In genomic region chr12:1204581-1205121, GRCh38 we compare ENCODE assay signal across 7 cellular contexts.
A peak's percentile ranks its signal among the peaks of the same experiment; 100 is the strongest.
DNase-seq lines count a peak whose midpoint lies in the region; ATAC-seq and TF ChIP-seq lines count a peak whose summit lies in the region.

No MANE protein-coding gene starts in this region.

- peak; percentile 72 for ATAC-seq in GM18519 (IDR thresholded peaks at IDR 0.05; ENCODE audit: low FRiP score, unreplicated experiment)
- peak; percentile 24; the same call in 1 of the 3 replicates for ATAC-seq in RWPE2 (ENCODE audit: low read depth)

- WGBS in thyroid gland, 2 donors = 33 to 39% methylated on average over 6 of the region's 6 CpGs

- H3K27me3 ChIP-seq in RWPE2 (ENCODE audit: insufficient read depth, poor library complexity, severe bottlenecking) (no peaks in the 10 kb centered on the region), thyroid gland (no peaks in the 10 kb centered on the region)

- DNase-seq in RWPE2 (ENCODE audit: low spot score) (no peak), glomerular visceral epithelial cell (ENCODE audit: extremely low spot score) (peak; percentile 5), thyroid gland (no peak), SIG-M5 treated with dmso at 0.1 percent for 504 hours (lab: John Stamatoyannopoulos, UW; ENCODE audit: unreplicated experiment) (no peak)
- no peak for DNase-seq in stimulated activated CD4-positive, alpha-beta T cell treated with anti-CD3 and anti-CD28 coated beads, Interleukin-4, amount 100 ng/mL, for 1 hour

- TF ChIP-seq POLR2A in thyroid gland (IDR thresholded peaks at IDR 0.05) = no peak

- TF ChIP-seq CTCF in HEK293 (tag by site-specific recombination; IDR thresholded peaks at IDR 0.05) (no peak), RWPE2 (IDR thresholded peaks at IDR 0.05; ENCODE audit: poor library complexity, severe bottlenecking) (no peak), thyroid gland (IDR thresholded peaks at IDR 0.05) (no peak)

- intact Hi-C loops in thyroid gland (cut with DNase I) = no loop called here

- H3K9me3 ChIP-seq in HEK293 (ENCODE audit: control insufficient read depth, insufficient read depth, low read depth, low read length) (no peaks in the 10 kb centered on the region), RWPE2 (ENCODE audit: severe bottlenecking) (no peaks in the 10 kb centered on the region), thyroid gland (no peaks in the 10 kb centered on the region)

- CTCF ChIA-PET in HEK293 (lab: Yijun Ruan, JAX) = interaction anchor here (0.7 to 1.5 kb wide), 3 partner anchors 87 to 140 kb away, joined by 4 to 7 read pairs (median 7); no protein-coding TSS in a partner anchor

- POLR2A ChIA-PET in HEK293 (lab: Yijun Ruan, JAX) = no interaction called here

- H3K36me3 ChIP-seq in HEK293 (ENCODE audit: control insufficient read depth in 2 of 2, insufficient read depth in 1 of 2, low read length in 2 of 2) (no peaks in the 10 kb centered on the region), RWPE2 (ENCODE audit: low read depth) (peaks cover 8% of the 10 kb centered on the region; the same call in 1 of the 2 replicates), thyroid gland (no peaks in the 10 kb centered on the region)

- H3K4me1 ChIP-seq in HEK293 (ENCODE audit: control insufficient read depth, insufficient read depth, low read length) (peaks cover 31% of the 10 kb centered on the region), RWPE2 (ENCODE audit: insufficient read depth, poor library complexity, severe bottlenecking) (peaks cover 36% of the 10 kb centered on the region), thyroid gland (peaks cover 9 to 27% of the 10 kb centered on the region in 2 donors)

- H3K4me3 ChIP-seq in HEK293 (ENCODE audit: low read depth, low read length) = peak overlapping the region; percentile 19
- H3K4me3 ChIP-seq in RWPE2 (ENCODE audit: severe bottlenecking) = peak overlapping the region; percentile 13
- H3K4me3 ChIP-seq in thyroid gland (replicated peaks in 1 of 3) = peak overlapping the region in 1 of 3 donors; percentile 24

- no peak overlapping the region for H3K27ac ChIP-seq in HEK293 (ENCODE audit: extremely low read depth, low read depth, low read length)
- peak overlapping the region; percentile 17 for H3K27ac ChIP-seq in RWPE2 (ENCODE audit: poor library complexity, severe bottlenecking)
- H3K27ac ChIP-seq in thyroid gland = peak overlapping the region; percentile 37 to 58 (median 54)

TF ChIP-seq in HEK293, 187 proteins besides CTCF, POLR2A, EP300 and RAD21 (continues in another document):
- TF ChIP-seq ZNF2 (tag by site-specific recombination; IDR thresholded peaks at IDR 0.05) (peak; percentile 54; the same call in 1 of the 2 replicates), GFI1B (tag by site-specific recombination; IDR thresholded peaks at IDR 0.05) (0 out of 2 replicates have a peak, but pooled peaks have one; percentile 2), ZNF366 (tag by site-specific recombination; conservative IDR thresholded peaks at IDR 0.05) (peak; percentile 86), ZNF600 (tag by site-specific recombination; IDR thresholded peaks at IDR 0.05) (0 out of 2 replicates have a peak, but pooled peaks have one; percentile 58), ZNF24 (tag by site-specific recombination; IDR thresholded peaks at IDR 0.05) (peak; percentile 78; the same call in 1 of the 2 replicates), ZEB2 (tag by site-specific recombination; IDR thresholded peaks at IDR 0.05) (peak; percentile 18), OSR2 (tag by site-specific recombination; IDR thresholded peaks at IDR 0.05) (peak; percentile 60), ZFHX2 (tag by site-specific recombination; conservative IDR thresholded peaks at IDR 0.05) (no peak), ZNF623 (tag by site-specific recombination; IDR thresholded peaks at IDR 0.05) (no peak), KLF9 (tag by site-specific recombination; IDR thresholded peaks at IDR 0.05; ENCODE audit: low read depth) (0 out of 2 replicates have a peak, but pooled peaks have one; percentile 51), GLIS2 (tag by site-specific recombination; IDR thresholded peaks at IDR 0.05) (no peak), ZNF26 (tag by site-specific recombination; IDR thresholded peaks at IDR 0.05) (no peak), ZNF214 (tag by site-specific recombination; IDR thresholded peaks at IDR 0.05; ENCODE audit: borderline replicate concordance) (no peak), ZNF132 (tag by site-specific recombination; IDR thresholded peaks at IDR 0.05; ENCODE audit: borderline replicate concordance) (no peak), ZNF10 (tag by site-specific recombination; IDR thresholded peaks at IDR 0.05) (peak; percentile 14; the same call in 1 of the 2 replicates), ZNF660 (tag by site-specific recombination; IDR thresholded peaks at IDR 0.05) (peak; percentile 85; the same call in 1 of the 2 replicates), ZNF561 (tag by site-specific recombination; IDR thresholded peaks at IDR 0.05; ENCODE audit: borderline replicate concordance) (0 out of 2 replicates have a peak, but pooled peaks have one; percentile 58), FEZF1 (tag by site-specific recombination; IDR thresholded peaks at IDR 0.05) (peak; percentile 95), ZSCAN30 (tag by site-specific recombination; IDR thresholded peaks at IDR 0.05) (0 out of 2 replicates have a peak, but pooled peaks have one; percentile 24), ZBTB26 (tag by site-specific recombination; optimal IDR thresholded peaks at IDR 0.05) (no peak), ZBTB8A (tag by site-specific recombination; IDR thresholded peaks at IDR 0.05) (no peak), AEBP2 (tag by site-specific recombination; IDR thresholded peaks at IDR 0.05; ENCODE audit: borderline replicate concordance) (no peak), ZNF843 (tag by site-specific recombination; IDR thresholded peaks at IDR 0.05) (peak; percentile 53; the same call in 1 of the 2 replicates), PRDM10 (tag by site-specific recombination; IDR thresholded peaks at IDR 0.05) (peak; percentile 95), ZNF341 (tag by site-specific recombination; IDR thresholded peaks at IDR 0.05; ENCODE audit: low read depth) (no peak), ZNF747 (tag by site-specific recombination; IDR thresholded peaks at IDR 0.05) (no peak)
